11 cellular contexts compared by ENCODE assay signal in the genomic region with DNA sequence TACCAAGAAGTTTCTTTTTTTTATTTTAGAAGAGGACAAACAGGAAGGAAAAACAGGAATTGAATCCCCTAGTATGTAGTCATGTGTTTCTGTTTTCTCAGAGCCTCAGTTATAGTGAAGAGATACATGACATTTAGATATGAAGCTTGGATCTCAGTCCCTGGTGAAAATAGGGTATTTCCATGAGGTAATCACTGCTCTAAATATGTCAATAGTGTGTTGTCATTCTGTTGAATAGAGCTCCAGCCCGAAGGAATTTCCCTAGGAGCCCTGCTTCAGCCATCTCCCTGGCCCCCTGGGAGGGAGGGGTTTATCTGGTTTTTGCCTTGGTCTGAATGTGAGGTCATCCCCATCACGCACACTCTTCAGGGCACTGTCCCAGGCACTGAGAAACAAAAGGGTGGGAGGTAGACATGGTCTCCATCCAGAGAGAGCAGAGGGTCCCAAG. TPM values are rescaled to one million over a fixed set of nuclear protein-coding genes. Genes with fewer than 3 reads are reported as not detected.
A peak's percentile ranks its signal among the peaks of the same experiment; 100 is the strongest.
DNase-seq lines count a peak whose midpoint lies in the region; ATAC-seq, FAIRE-seq and TF ChIP-seq lines count a peak whose summit lies in the region.
"Had no signal": no experiment of that assay in that cellular context is flagged by ENCODE, and none has a peak within 500 bp of the region (broad histone marks: within the 10 kb centered on the region; RNA-seq: fewer than 3 reads in every experiment).

No MANE protein-coding gene starts in this region.

- no peaks in the 10 kb centered on the region for H3K79me2 ChIP-seq in K562 (ENCODE audit: control insufficient read depth, insufficient read depth, low read length)

- peak; percentile 50 for ATAC-seq in GM19463 (IDR thresholded peaks at IDR 0.05; ENCODE audit: unreplicated experiment)
- peak; percentile 27 for ATAC-seq in HG03095 (IDR thresholded peaks at IDR 0.05; ENCODE audit: unreplicated experiment)
- ATAC-seq in K562, result no peak
- no peak for ATAC-seq in GM18498 (IDR thresholded peaks at IDR 0.05; ENCODE audit: unreplicated experiment)

- no peak for TF ChIP-seq POLR2A in K562 (conservative IDR thresholded peaks at IDR 0.05)

- no peak for FAIRE-seq in K562 (lab: Jason Lieb, UNC)
- FAIRE-seq: keratinocyte had no signal

- no peak overlapping the region for H3K9ac ChIP-seq in K562 (ENCODE audit: insufficient read depth in 1 of 2, low read depth in 2 of 2, low read length in 2 of 2)
- H3K9ac ChIP-seq: BLaER1 had no signal

- CTCF ChIA-PET in K562 (lab: Yijun Ruan, JAX; ENCODE audit: low intra/inter-chr PET ratio), result interaction anchor here (0.6 kb wide), 1 partner anchor 494 kb away, joined by 3 read pairs; no protein-coding TSS in a partner anchor
- CTCF ChIA-PET in RWPE1 (lab: Yijun Ruan, JAX), result interaction anchor here (0.6 kb wide), 2 partner anchors 12 to 195 kb away, joined by 3 to 5 read pairs; no protein-coding TSS in a partner anchor

- no peaks in the 10 kb centered on the region for H4K20me1 ChIP-seq in K562 (replicated peaks; ENCODE audit: control insufficient read depth, insufficient read depth, low read length)
- H4K20me1 ChIP-seq: BLaER1 had no signal

- H2AFZ ChIP-seq in K562 (ENCODE audit: low read depth, low read length), result peak overlapping the region; percentile 34; the same call in 1 of the 2 replicates

- 0% methylated on average over 2 of the region's 2 CpGs for WGBS in K562 (ENCODE audit: insufficient coverage, low coverage, missing lambda C conversion rate)

- DNase-seq in GM10266 (ENCODE audit: extremely low spot score) (peak; percentile 55), K562 (ENCODE audit: extremely low read depth in 1 of 4, low spot score in 3 of 4) (no peak), RWPE1 (ENCODE audit: low spot score) (no peak), GDM1 (lab: John Stamatoyannopoulos, UW) (no peak), activated gamma-delta T cell treated with Interleukin-2 at 50 U/mL for 16 hours (no peak)
- DNase-seq: T-helper 1 cell had no signal

- no peak overlapping the region for H3K4me3 ChIP-seq in K562
- H3K4me3 ChIP-seq: BLaER1 had no signal

- no peaks in the 10 kb centered on the region for H3K9me1 ChIP-seq in K562 (ENCODE audit: control insufficient read depth, insufficient read depth, low read length)

- TF ChIP-seq EP300 in K562 (IDR thresholded peaks at IDR 0.05; ENCODE audit: low read length), result no peak

- no peak overlapping the region for H3K27ac ChIP-seq in K562 (ENCODE audit: extremely low read depth, low read depth, low read length)
- H3K27ac ChIP-seq in RWPE1, result no peak overlapping the region
- H3K27ac ChIP-seq: BLaER1 had no signal

- BruUV-seq in K562 (replicated peaks; lab: Mats Ljungman, UMichigan), result no TSS peak

- no peaks in the 10 kb centered on the region for H3K36me3 ChIP-seq in K562 (ENCODE audit: control insufficient read depth, insufficient read depth, low read length)
- H3K36me3 ChIP-seq: BLaER1 had no signal

- no peak overlapping the region for H3K4me2 ChIP-seq in K562 (ENCODE audit: insufficient read depth, low read length)
- H3K4me2 ChIP-seq: BLaER1 had no signal

- peaks cover 7 to 33% of the 10 kb centered on the region in 2 experiments; a peak in 4 of 5 replicates for H3K27me3 ChIP-seq in K562 (ENCODE audit: control insufficient read depth in 2 of 2, insufficient read depth in 2 of 2, low read length in 2 of 2)
- H3K27me3 ChIP-seq: BLaER1 had no signal

- intact Hi-C loops in K562 (cut with micrococcal nuclease), result no loop called here

- H3K9me3 ChIP-seq in K562 (replicated peaks; ENCODE audit: control insufficient read depth, insufficient read depth, low read depth, low read length), result no peaks in the 10 kb centered on the region
- H3K9me3 ChIP-seq: BLaER1 had no signal

- no peak for TF ChIP-seq RAD21 in K562 (CRISPR knock-in tag; conservative IDR thresholded peaks at IDR 0.05 in 1 of 2, IDR thresholded peaks at IDR 0.05 in 1 of 2)

- POLR2A ChIA-PET in K562 (lab: Yijun Ruan, JAX) (interaction anchor here (0.6 kb wide), 1 partner anchor 48 kb away, joined by 3 read pairs; no protein-coding TSS in a partner anchor), RWPE1 (lab: Yijun Ruan, JAX; ENCODE audit: low non-redundant PET) (no interaction called here)

- in situ Hi-C loops in K562 (cut with MboI), result no loop called here

- H3K4me1 ChIP-seq in K562 (replicated peaks in 1 of 2; ENCODE audit: control insufficient read depth in 2 of 2, insufficient read depth in 2 of 2, low read length in 2 of 2), result no peaks in the 10 kb centered on the region

- TF ChIP-seq CTCF in GM10266 (IDR thresholded peaks at IDR 0.05; ENCODE audit: control insufficient read depth, insufficient read depth, low read depth, missing control alignments) (no peak), K562 (IDR thresholded peaks at IDR 0.05 in 2 of 3, conservative IDR thresholded peaks at IDR 0.05 in 1 of 3; ENCODE audit: insufficient read depth in 2 of 3, low read depth in 1 of 3, low read length in 3 of 3) (no peak), RWPE1 (conservative IDR thresholded peaks at IDR 0.05; ENCODE audit: low read depth) (no peak)

TF ChIP-seq in K562, 482 proteins besides CTCF, POLR2A, EP300 and RAD21:
- no peak for TF ChIP-seq POU5F1 (IDR thresholded peaks at IDR 0.05; ENCODE audit: borderline replicate concordance, low read depth, low read length, partially characterized antibody)
- TF ChIP-seq POLR2H (tag; IDR thresholded peaks at IDR 0.05; ENCODE audit: low read depth), result no peak
- no peak for TF ChIP-seq ZNF217 (CRISPR knock-in tag; IDR thresholded peaks at IDR 0.05)
- TF ChIP-seq RBM14 (IDR thresholded peaks at IDR 0.05; ENCODE audit: borderline replicate concordance, insufficient read depth, low read depth, low read length), result no peak
- TF ChIP-seq ZNF274 (IDR thresholded peaks at IDR 0.05; ENCODE audit: borderline replicate concordance, low read depth, low read length), result no peak
- TF ChIP-seq PHF21A (IDR thresholded peaks at IDR 0.05; ENCODE audit: borderline replicate concordance, low read depth), result no peak
- no peak for TF ChIP-seq TAL1 (IDR thresholded peaks at IDR 0.05)
- TF ChIP-seq ZFP36 (IDR thresholded peaks at IDR 0.05; ENCODE audit: low read depth, low read length, partially characterized antibody), result no peak
- TF ChIP-seq TAF7 (tag; IDR thresholded peaks at IDR 0.05), result no peak
- no peak for TF ChIP-seq NFRKB (IDR thresholded peaks at IDR 0.05; ENCODE audit: low read depth)

RNA-seq across cellular contexts. Expression of a gene that starts 47.1 kb away (rescaled TPM):
- total RNA-seq in K562 (2011; cell fraction: chromatin; rRNA removed; ENCODE audit: low replicate concordance), result 15.4 and 39.4 TPM in 2 replicates
- total RNA-seq in K562 (2011; cell fraction: nucleolus; rRNA removed), result 5.3 and 7.2 TPM in 2 replicates
- total RNA-seq in K562 (2011; cell fraction: nucleoplasm; rRNA removed), result 14.2 and 23.3 TPM in 2 replicates
- total RNA-seq in K562 (2014; rRNA removed) (4.7 and 5.6 TPM in 2 replicates), K562 (2014; rRNA removed; fragmentation: Illumina TruSeq; extraction: Trizol) (8.0 and 10.1 TPM in 2 replicates), K562 (2015; rRNA removed; fragmentation: Illumina TruSeq; extraction: Trizol) (7.5 and 8.6 TPM in 2 replicates), K562 (2021) (6.6 and 6.7 TPM in 2 replicates)
- polyA plus RNA-seq in K562 (2011; rRNA removed) (5.9 and 6.5 TPM in 2 replicates), K562 (2014; fragmentation: Illumina TruSeq; extraction: Trizol) (5.8 and 6.3 TPM in 2 replicates), K562 (2014; fragmentation: Nextera tagmentation; extraction: Ambion mirVana) (1 to 10 TPM in 1 of 2 experiments, under 1 TPM in 1; 0.63 to 2.4 TPM), K562 (2014; rRNA removed) (3.1 and 4.4 TPM in 2 replicates)
- 2.5 and 4.7 TPM in 2 replicates for polyA plus RNA-seq in K562 (2011; cell fraction: cytosol; rRNA removed)
- polyA plus RNA-seq in K562 (2011; cell fraction: nucleus; rRNA removed), result 5.7 and 6.3 TPM in 2 replicates
- polyA plus RNA-seq in K562 (2012), result 3.2 and 3.4 TPM in 2 replicates
- 21.5 and 25.4 TPM in 2 replicates for polyA minus RNA-seq in K562 (2011; rRNA and poly(A)+ RNA removed)
- 7.8 and 8.3 TPM in 2 replicates for polyA minus RNA-seq in K562 (2011; cell fraction: cytosol; rRNA and poly(A)+ RNA removed)
- polyA minus RNA-seq in K562 (2011; cell fraction: nucleus; rRNA and poly(A)+ RNA removed), result 5.3 and 13.2 TPM in 2 replicates

Comparison
In these comparisons a context has a peak if more than half of its experiments do, and no peak if none do; other contexts are left out.
1. ATAC-seq: peak in GM19463 (single experiment) and HG03095 (single experiment); none in K562 (single experiment) and GM18498 (single experiment).